ENCODE assay signal across 1 cellular context in genomic region chr3:31813686-31814085, GRCh38.
TF ChIP-seq lines count a peak whose summit lies in the region.

No MANE protein-coding gene starts in this region.

TF ChIP-seq in SK-N-SH treated with all-trans-retinoic acid at 6 μM for 48 hours, 23 proteins besides CTCF, POLR2A, EP300 and RAD21 (continued from another document):
- TF ChIP-seq RARB (CRISPR knock-in tag; IDR thresholded peaks at IDR 0.05) (no peak), ZFP30 (CRISPR knock-in tag; IDR thresholded peaks at IDR 0.05) (no peak), ISL1 (CRISPR knock-in tag; IDR thresholded peaks at IDR 0.05) (no peak), TCF4 (CRISPR knock-in tag; IDR thresholded peaks at IDR 0.05; ENCODE audit: borderline replicate concordance) (no peak), ZC3H10 (CRISPR knock-in tag; IDR thresholded peaks at IDR 0.05) (no peak)
